Comparison of ENCODE assay signal across 1 cellular context in genomic region chr12:124863409-124864325, GRCh38.
A peak's percentile ranks its signal among the peaks of the same experiment; 100 is the strongest.
TF ChIP-seq lines count a peak whose summit lies in the region.

Gene SCARB1, minus strand, starts transcription at chr12:124863864. Its CDS starts 144 bp downstream, at chr12:124863720.

TF ChIP-seq in GM12878, 131 proteins besides CTCF, POLR2A, EP300 and RAD21 (continued from another document):
- TF ChIP-seq CHD2 (IDR thresholded peaks at IDR 0.05; ENCODE audit: borderline replicate concordance, low read depth, low read length) (no peak), CBFB (IDR thresholded peaks at IDR 0.05; ENCODE audit: low read depth) (no peak), USF1 (IDR thresholded peaks at IDR 0.05; ENCODE audit: borderline replicate concordance, extremely low read length, insufficient read depth, low read depth, low read length) (no peak), IKZF2 (IDR thresholded peaks at IDR 0.05) (0 out of 4 replicates have a peak, but pooled peaks have one; percentile 10 to 26), MXI1 (IDR thresholded peaks at IDR 0.05; ENCODE audit: low read depth, low read length) (no peak; the same call in 1 of the 2 replicates), PKNOX1 (IDR thresholded peaks at IDR 0.05) (peak; percentile 48)
TF ChIP-seq in GM12878: peak in this region for 40.
